In genomic region chr14:59484611-59485174, GRCh38 we compare ENCODE assay signal across 8 cellular contexts. TPM values are rescaled to one million over a fixed set of nuclear protein-coding genes. Genes with fewer than 3 reads are reported as not detected.
A peak's percentile ranks its signal among the peaks of the same experiment; 100 is the strongest.
DNase-seq lines count a peak whose midpoint lies in the region; ATAC-seq lines count a peak whose summit lies in the region.

No MANE protein-coding gene starts in this region.

- peak overlapping the region; percentile 81 for H3K27ac ChIP-seq in HUES64 (ENCODE audit: low read depth, low read length)

- peak overlapping the region; percentile 87 to 90 for H3K27ac Mint-ChIP-seq in activated naive CD4-positive, alpha-beta T cell treated with anti-CD3 and anti-CD28 coated beads, Interleukin-2, amount 50 U/mL, for 72 hours
- peak overlapping the region; percentile 87 for H3K27ac Mint-ChIP-seq in stimulated activated memory B cell treated with anti-CD40 and anti-IgM and Interleukin-4, amounts not matched to agents 10 μg/mL and 1 μg/mL and 100 μg/mL, for 72 hours

- H3K36me3 Mint-ChIP-seq in activated naive CD4-positive, alpha-beta T cell treated with anti-CD3 and anti-CD28 coated beads, Interleukin-2, amount 50 U/mL, for 72 hours: peaks cover 25 to 35% of the 10 kb centered on the region in 2 donors
- peaks cover 17% of the 10 kb centered on the region for H3K36me3 Mint-ChIP-seq in stimulated activated memory B cell treated with anti-CD40 and anti-IgM and Interleukin-4, amounts not matched to agents 10 μg/mL and 1 μg/mL and 100 μg/mL, for 72 hours

- peaks cover 65% of the 10 kb centered on the region for H3K4me1 Mint-ChIP-seq in stimulated activated memory B cell treated with anti-CD40 and anti-IgM and Interleukin-4, amounts not matched to agents 10 μg/mL and 1 μg/mL and 100 μg/mL, for 72 hours

- H3K9me3 ChIP-seq in HUES64 (ENCODE audit: insufficient read depth, low read depth, low read length) (no peaks in the 10 kb centered on the region), iPS-15b (ENCODE audit: control insufficient read depth, insufficient read depth, low read length) (no peaks in the 10 kb centered on the region)

- no peaks in the 10 kb centered on the region for H3K9me3 Mint-ChIP-seq in activated naive CD4-positive, alpha-beta T cell treated with anti-CD3 and anti-CD28 coated beads, Interleukin-2, amount 50 U/mL, for 72 hours
- no peaks in the 10 kb centered on the region for H3K9me3 Mint-ChIP-seq in stimulated activated memory B cell treated with anti-CD40 and anti-IgM and Interleukin-4, amounts not matched to agents 10 μg/mL and 1 μg/mL and 100 μg/mL, for 72 hours

- H3K4me1 ChIP-seq in HUES64 (ENCODE audit: insufficient read depth, low read length): peaks cover 13% of the 10 kb centered on the region; the same call in 1 of the 2 replicates
- H3K4me1 ChIP-seq in iPS-15b (ENCODE audit: control insufficient read depth, insufficient read depth, low read length): no peaks in the 10 kb centered on the region

- H3K27me3 Mint-ChIP-seq in stimulated activated memory B cell treated with anti-CD40 and anti-IgM and Interleukin-4, amounts not matched to agents 10 μg/mL and 1 μg/mL and 100 μg/mL, for 72 hours: no peaks in the 10 kb centered on the region

- ATAC-seq in GM21529 (IDR thresholded peaks at IDR 0.05; ENCODE audit: unreplicated experiment): peak; percentile 39
- ATAC-seq in activated naive CD4-positive, alpha-beta T cell treated with anti-CD3 and anti-CD28 coated beads, Interleukin-2, amount 50 U/mL, for 72 hours: peak; percentile 59 to 65
- ATAC-seq in stimulated activated memory B cell treated with anti-CD40 and anti-IgM and Interleukin-4, amounts not matched to agents 10 μg/mL and 1 μg/mL and 100 μg/mL, for 72 hours: peak; percentile 73

- peak overlapping the region; percentile 95 for H3K4me3 ChIP-seq in HUES64 (ENCODE audit: low read length)
- peak overlapping the region; percentile 73 for H3K4me3 ChIP-seq in iPS-15b (ENCODE audit: low read depth, low read length)

- peak overlapping the region; percentile 92 for H3K9ac ChIP-seq in HUES64 (ENCODE audit: low read depth, low read length)
- peak overlapping the region; percentile 80 for H3K9ac ChIP-seq in iPS-15b (ENCODE audit: low read depth, low read length)

- H3K4me3 Mint-ChIP-seq in stimulated activated memory B cell treated with anti-CD40 and anti-IgM and Interleukin-4, amounts not matched to agents 10 μg/mL and 1 μg/mL and 100 μg/mL, for 72 hours: peak overlapping the region; percentile 80

- DNase-seq in GM04503 (ENCODE audit: low read depth) (peak; percentile 11), globus pallidus (ENCODE audit: low spot score) (no peak)
- DNase-seq in activated naive CD4-positive, alpha-beta T cell treated with anti-CD3 and anti-CD28 coated beads, Interleukin-2, amount 50 U/mL, for 72 hours (ENCODE audit: low spot score in 2 of 2): no peak
- DNase-seq in activated CD4-positive, alpha-beta T cell treated with anti-CD3 and anti-CD28 coated beads for 48 hours: no peak

- H3K36me3 ChIP-seq in HUES64 (ENCODE audit: insufficient read depth, low read length): peaks cover 28% of the 10 kb centered on the region
- no peaks in the 10 kb centered on the region for H3K36me3 ChIP-seq in iPS-15b (ENCODE audit: control insufficient read depth, insufficient read depth, low read length)

- no peaks in the 10 kb centered on the region for H3K27me3 ChIP-seq in HUES64 (ENCODE audit: insufficient read depth, low read length)
- H3K27me3 ChIP-seq in iPS-15b (ENCODE audit: control insufficient read depth, insufficient read depth, low read length): peaks cover 6% of the 10 kb centered on the region

- WGBS in HUES64: under 1% methylated on average over 35 of the region's 35 CpGs

RNA-seq across cellular contexts. Expression of gene JKAMP, which starts 0.4 kb away (rescaled TPM):
- 36.5 TPM for polyA plus RNA-seq in HUES64 (2013, experiment 1 of 2)
- polyA plus RNA-seq in HUES64 (2013, experiment 2 of 2): 42.2 TPM
- 10 to 100 TPM; 23.5 to 25.0 TPM for total RNA-seq in activated naive CD4-positive, alpha-beta T cell treated with anti-CD3 and anti-CD28 coated beads, Interleukin-2, amount 50 U/mL, for 72 hours

RNA-seq across cellular contexts. Expression of gene L3HYPDH, which starts 0.5 kb away (rescaled TPM):
- polyA plus RNA-seq in HUES64 (2013, experiment 1 of 2): 8.6 TPM
- 10.6 TPM for polyA plus RNA-seq in HUES64 (2013, experiment 2 of 2)
- 10 to 100 TPM in 1 of 2 donors, 1 to 10 TPM in 1; 6.4 to 16.2 TPM for total RNA-seq in activated naive CD4-positive, alpha-beta T cell treated with anti-CD3 and anti-CD28 coated beads, Interleukin-2, amount 50 U/mL, for 72 hours

RNA-seq across cellular contexts. Expression of gene GPR135, which starts 19.5 kb away (rescaled TPM):
- 0.65 TPM for polyA plus RNA-seq in HUES64 (2013, experiment 1 of 2)
- 0.70 TPM for polyA plus RNA-seq in HUES64 (2013, experiment 2 of 2)
- total RNA-seq in activated naive CD4-positive, alpha-beta T cell treated with anti-CD3 and anti-CD28 coated beads, Interleukin-2, amount 50 U/mL, for 72 hours: 1 to 10 TPM; 1.6 to 2.1 TPM
